In the genomic region with DNA sequence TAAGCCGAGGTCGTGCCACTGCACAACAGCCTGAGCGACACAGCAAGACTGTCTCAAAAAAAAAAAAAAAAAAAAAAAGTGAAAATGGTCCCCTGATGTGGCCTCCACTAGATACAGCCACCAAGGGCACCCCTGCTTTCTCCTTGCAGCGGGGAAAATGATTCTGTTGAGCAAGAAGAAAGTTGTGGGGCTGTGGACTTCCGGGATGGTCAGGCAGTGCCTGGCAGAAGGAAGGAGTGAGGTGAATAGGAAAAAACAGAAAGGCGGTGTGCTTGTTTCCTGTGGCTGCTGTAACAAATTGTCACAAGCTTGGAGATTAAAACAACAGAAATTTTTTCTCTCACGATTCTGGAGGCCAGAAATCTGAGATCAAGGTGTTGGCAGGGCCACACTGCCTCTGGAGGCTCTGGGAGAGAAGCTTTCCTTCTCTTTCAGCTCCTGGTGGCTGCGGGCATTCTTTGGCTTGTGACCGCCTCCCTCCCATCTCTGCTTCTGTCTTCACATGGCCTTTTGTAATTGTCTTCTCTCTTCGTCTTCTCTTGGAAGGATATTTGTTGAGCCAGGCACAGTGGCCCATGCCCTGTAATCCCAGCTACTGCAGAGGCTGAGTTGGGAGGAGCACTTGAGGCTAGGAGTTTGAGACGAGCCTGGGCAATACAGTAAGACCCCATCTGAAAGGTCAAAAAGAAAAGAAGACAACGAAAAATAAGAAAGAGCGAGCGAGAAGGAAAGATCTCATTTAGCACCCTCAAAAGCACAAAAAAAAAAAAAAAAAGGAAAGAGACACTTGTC, we compare ENCODE assay signal across 1 cellular context.
TF ChIP-seq lines count a peak whose summit lies in the region.

No MANE protein-coding gene starts in this region.

TF ChIP-seq in H1, 55 proteins besides CTCF, POLR2A, EP300 and RAD21:
- no peak for TF ChIP-seq NRF1 (IDR thresholded peaks at IDR 0.05; ENCODE audit: low read depth, low read length)
- TF ChIP-seq TAF7 (optimal IDR thresholded peaks at IDR 0.05; ENCODE audit: borderline replicate concordance, low read depth, low read length) = no peak
- TF ChIP-seq HDAC2 (IDR thresholded peaks at IDR 0.05; ENCODE audit: borderline replicate concordance in 1 of 2, low read depth in 2 of 2, low read length in 2 of 2) = no peak
- TF ChIP-seq ASH2L (IDR thresholded peaks at IDR 0.05; ENCODE audit: low read length) = no peak
- no peak for TF ChIP-seq SIN3A (conservative IDR thresholded peaks at IDR 0.05 in 1 of 2, IDR thresholded peaks at IDR 0.05 in 1 of 2; ENCODE audit: low read depth in 1 of 2, low read length in 2 of 2)
- TF ChIP-seq JUND (IDR thresholded peaks at IDR 0.05; ENCODE audit: low read length) = no peak
- TF ChIP-seq MAFK (IDR thresholded peaks at IDR 0.05; ENCODE audit: low read depth, low read length) = no peak
- no peak for TF ChIP-seq SP2 (IDR thresholded peaks at IDR 0.05; ENCODE audit: low read length)
- TF ChIP-seq CEBPB (IDR thresholded peaks at IDR 0.05; ENCODE audit: low read depth, low read length) = no peak
- TF ChIP-seq SUZ12 (IDR thresholded peaks at IDR 0.05; ENCODE audit: low read length) = no peak
- no peak for TF ChIP-seq POU5F1 (IDR thresholded peaks at IDR 0.05; ENCODE audit: low read depth, low read length)
- TF ChIP-seq, protein P1, sequence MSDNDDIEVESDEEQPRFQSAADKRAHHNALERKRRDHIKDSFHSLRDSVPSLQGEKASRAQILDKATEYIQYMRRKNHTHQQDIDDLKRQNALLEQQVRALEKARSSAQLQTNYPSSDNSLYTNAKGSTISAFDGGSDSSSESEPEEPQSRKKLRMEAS (IDR thresholded peaks at IDR 0.05) = no peak
- TF ChIP-seq, protein P2, sequence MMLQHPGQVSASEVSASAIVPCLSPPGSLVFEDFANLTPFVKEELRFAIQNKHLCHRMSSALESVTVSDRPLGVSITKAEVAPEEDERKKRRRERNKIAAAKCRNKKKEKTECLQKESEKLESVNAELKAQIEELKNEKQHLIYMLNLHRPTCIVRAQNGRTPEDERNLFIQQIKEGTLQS (IDR thresholded peaks at IDR 0.05; ENCODE audit: insufficient read depth, low read depth, low read length) = no peak
- TF ChIP-seq CBX5 (IDR thresholded peaks at IDR 0.05; ENCODE audit: low read depth, low read length) = no peak
- TF ChIP-seq, protein P3, sequence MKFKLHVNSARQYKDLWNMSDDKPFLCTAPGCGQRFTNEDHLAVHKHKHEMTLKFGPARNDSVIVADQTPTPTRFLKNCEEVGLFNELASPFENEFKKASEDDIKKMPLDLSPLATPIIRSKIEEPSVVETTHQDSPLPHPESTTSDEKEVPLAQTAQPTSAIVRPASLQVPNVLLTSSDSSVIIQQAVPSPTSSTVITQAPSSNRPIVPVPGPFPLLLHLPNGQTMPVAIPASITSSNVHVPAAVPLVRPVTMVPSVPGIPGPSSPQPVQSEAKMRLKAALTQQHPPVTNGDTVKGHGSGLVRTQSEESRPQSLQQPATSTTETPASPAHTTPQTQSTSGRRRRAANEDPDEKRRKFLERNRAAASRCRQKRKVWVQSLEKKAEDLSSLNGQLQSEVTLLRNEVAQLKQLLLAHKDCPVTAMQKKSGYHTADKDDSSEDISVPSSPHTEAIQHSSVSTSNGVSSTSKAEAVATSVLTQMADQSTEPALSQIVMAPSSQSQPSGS (IDR thresholded peaks at IDR 0.05; ENCODE audit: low read length) = no peak
- TF ChIP-seq RNF2 (IDR thresholded peaks at IDR 0.05; ENCODE audit: borderline replicate concordance, low read depth, low read length, missing control alignments, poor library complexity, severe bottlenecking) = no peak
- no peak for TF ChIP-seq BACH1 (IDR thresholded peaks at IDR 0.05; ENCODE audit: low read length)
- no peak for TF ChIP-seq EZH2 (IDR thresholded peaks at IDR 0.05; ENCODE audit: low read depth, low read length, severe bottlenecking)
- TF ChIP-seq HDAC6 (IDR thresholded peaks at IDR 0.05; ENCODE audit: low read depth, low read length) = no peak
